ENCODE assay signal across 8 cellular contexts in genomic region chr6:27809939-27810767, GRCh38.
A peak's percentile ranks its signal among the peaks of the same experiment; 100 is the strongest.
DNase-seq lines count a peak whose midpoint lies in the region; ATAC-seq, FAIRE-seq and TF ChIP-seq lines count a peak whose summit lies in the region.

No MANE protein-coding gene starts in this region.

- H3K9ac ChIP-seq in NT2/D1 (ENCODE audit: insufficient read length, low read depth): peak overlapping the region; percentile 97

- TF ChIP-seq CTCF in epithelial cell of proximal tubule (conservative IDR thresholded peaks at IDR 0.05; ENCODE audit: low read depth, low read length) (peak; percentile 9), mucosa of descending colon (IDR thresholded peaks at IDR 0.05) (no peak)

- FAIRE-seq in HTR-8/SVneo (lab: Jason Lieb, UNC): no peak

- DNase-seq in COLO668 (lab: John Stamatoyannopoulos, UW; ENCODE audit: unreplicated experiment) (peak; percentile 69), HTR-8/SVneo (ENCODE audit: insufficient read length, low spot score) (peak; percentile 91), NT2/D1 (ENCODE audit: low read depth, low spot score) (no peak), activated T-cell treated with anti-CD3 and anti-CD28 coated beads for 48 hours (ENCODE audit: low read depth) (peak; percentile 53), epithelial cell of proximal tubule (ENCODE audit: low read depth) (peak; percentile 93), mucosa of descending colon (peak; percentile 81 to 91 (median 86))
- DNase-seq in stimulated activated naive CD8-positive, alpha-beta T cell treated with anti-CD3 and anti-CD28 coated beads, Interleukin-15, Interleukin-2, amounts not matched to agents 100 U/mL and 50 U/mL, for 24 hours: peak; percentile 78

- H3K4me3 ChIP-seq in NT2/D1 (ENCODE audit: insufficient read length, low read depth): peak overlapping the region; percentile 90
- H3K4me3 ChIP-seq in epithelial cell of proximal tubule (ENCODE audit: low read depth, low read length): peak overlapping the region; percentile 62
- H3K4me3 ChIP-seq in mucosa of descending colon: peak overlapping the region; percentile 47

- H3K36me3 ChIP-seq in NT2/D1 (ENCODE audit: insufficient read depth, insufficient read length, low read length): peaks cover 5% of the 10 kb centered on the region
- H3K36me3 ChIP-seq in mucosa of descending colon (ENCODE audit: low read depth): peaks cover 4% of the 10 kb centered on the region

- intact Hi-C loops in mucosa of descending colon (cut with DNase I, micrococcal nuclease): no loop called here

- H3K4me1 ChIP-seq in NT2/D1 (ENCODE audit: insufficient read depth, insufficient read length) (no peaks in the 10 kb centered on the region), mucosa of descending colon (ENCODE audit: low read depth) (peaks cover 29% of the 10 kb centered on the region)

- H3K9me3 ChIP-seq in NT2/D1 (ENCODE audit: insufficient read depth, low read length) (no peaks in the 10 kb centered on the region), mucosa of descending colon (no peaks in the 10 kb centered on the region)

- H3K27me3 ChIP-seq in NT2/D1 (ENCODE audit: insufficient read depth, insufficient read length): no peaks in the 10 kb centered on the region

- ATAC-seq in GM21360 (IDR thresholded peaks at IDR 0.05; ENCODE audit: unreplicated experiment) (peak; percentile 31), mucosa of descending colon (peak; percentile 73)
- ATAC-seq in stimulated activated naive CD8-positive, alpha-beta T cell treated with anti-CD3 and anti-CD28 coated beads, Interleukin-15, Interleukin-2, amounts not matched to agents 100 U/mL and 50 U/mL, for 24 hours: peak; percentile 34
